11 cellular contexts compared by ENCODE assay signal in the genomic region with DNA sequence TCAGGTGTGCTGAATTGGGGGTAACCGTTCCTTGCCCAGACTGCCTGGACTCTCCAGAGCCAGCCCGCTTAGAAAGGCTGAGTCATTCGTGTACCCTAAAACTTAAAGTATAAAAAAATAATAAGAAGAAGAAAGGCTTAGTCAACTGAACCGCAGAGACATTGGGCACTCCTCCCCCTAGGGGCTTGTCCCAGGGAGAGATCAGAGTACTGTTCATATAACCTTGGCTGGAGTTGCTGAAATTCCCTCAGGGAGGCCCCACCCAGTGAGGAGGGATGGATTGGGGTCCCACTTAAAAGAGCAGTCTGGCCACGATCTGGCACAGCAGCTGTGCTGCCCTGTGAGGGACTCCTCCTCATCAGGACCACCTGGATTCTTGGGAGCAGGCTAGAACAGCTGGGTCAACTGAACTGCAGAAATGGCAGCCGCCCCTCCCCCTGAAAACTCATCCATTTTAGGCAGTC. TPM values are rescaled to one million over a fixed set of nuclear protein-coding genes. Genes with fewer than 3 reads are reported as not detected.
DNase-seq lines count a peak whose midpoint lies in the region; ATAC-seq and TF ChIP-seq lines count a peak whose summit lies in the region.
"Had no signal": no experiment of that assay in that cellular context is flagged by ENCODE, and none has a peak within 500 bp of the region (broad histone marks: within the 10 kb centered on the region; RNA-seq: fewer than 3 reads in every experiment).

No MANE protein-coding gene starts in this region.

- no peaks in the 10 kb centered on the region for H3K36me3 ChIP-seq in neutrophil

- ATAC-seq in activated CD8-positive, alpha-beta memory T cell treated with anti-CD3 and anti-CD28 coated beads, Interleukin-2, amount 10 ng/mL, durations not matched to agents 7 days and 5 days = peak; percentile 64
- ATAC-seq in GM18861 (IDR thresholded peaks at IDR 0.05; ENCODE audit: unreplicated experiment) (peak; percentile 64), GM21737 (IDR thresholded peaks at IDR 0.05; ENCODE audit: unreplicated experiment) (no peak)

- no peaks in the 10 kb centered on the region for H3K27me3 Mint-ChIP-seq in activated CD8-positive, alpha-beta memory T cell treated with anti-CD3 and anti-CD28 coated beads, Interleukin-2, amount 10 ng/mL, durations not matched to agents 7 days and 5 days
- H3K27me3 Mint-ChIP-seq: activated naive CD8-positive, alpha-beta T cell treated with anti-CD3 and anti-CD28 coated beads, Interleukin-2, amount 10 ng/mL, durations not matched to agents 7 days and 5 days had no signal

- H3K36me3 Mint-ChIP-seq in activated CD8-positive, alpha-beta memory T cell treated with anti-CD3 and anti-CD28 coated beads, Interleukin-2, amount 10 ng/mL, durations not matched to agents 7 days and 5 days = peaks cover 52% of the 10 kb centered on the region

- H3K4me1 ChIP-seq in neutrophil (ENCODE audit: control insufficient read depth in 1 of 2, insufficient read depth in 1 of 2, low read depth in 1 of 2, low read length in 1 of 2) = peaks cover 34 to 37% of the 10 kb centered on the region in 2 experiments

- H3K9me3 ChIP-seq in neutrophil = no peaks in the 10 kb centered on the region

- H3K4me1 Mint-ChIP-seq in activated CD8-positive, alpha-beta memory T cell treated with anti-CD3 and anti-CD28 coated beads, Interleukin-2, amount 10 ng/mL, durations not matched to agents 7 days and 5 days = peaks cover 35% of the 10 kb centered on the region

- no peak overlapping the region for H3K27ac Mint-ChIP-seq in activated CD8-positive, alpha-beta memory T cell treated with anti-CD3 and anti-CD28 coated beads, Interleukin-2, amount 10 ng/mL, durations not matched to agents 7 days and 5 days
- H3K27ac Mint-ChIP-seq: activated naive CD8-positive, alpha-beta T cell treated with anti-CD3 and anti-CD28 coated beads, Interleukin-2, amount 10 ng/mL, durations not matched to agents 7 days and 5 days had no signal

- CTCF ChIA-PET in activated CD8-positive, alpha-beta memory T cell treated with anti-CD3 and anti-CD28 coated beads, Interleukin-2, amount 10 ng/mL, durations not matched to agents 7 days and 5 days (lab: Charles Lee) = no interaction called here

- no peaks in the 10 kb centered on the region for H3K27me3 ChIP-seq in neutrophil

- peak; percentile 43 for DNase-seq in activated CD8-positive, alpha-beta memory T cell treated with anti-CD3 and anti-CD28 coated beads, Interleukin-2, amount 10 ng/mL, durations not matched to agents 7 days and 5 days
- no peak for DNase-seq in activated CD8-positive, alpha-beta memory T cell treated with anti-CD3 and anti-CD28 coated beads, Interleukin-2, amount 50 U/mL, for 4 hours
- DNase-seq in M059J (ENCODE audit: low read depth) = peak; percentile 36
- no peak for DNase-seq in NCI-H526 treated with DMSO at 0.1 percent for 48 hours (lab: John Stamatoyannopoulos, UW)
- no peak for DNase-seq in HCEC 1CT
- DNase-seq: ACHN; activated CD4-positive, alpha-beta T cell treated with anti-CD3 and anti-CD28 coated beads for 48 hours; activated naive CD8-positive, alpha-beta T cell treated with anti-CD3 and anti-CD28 coated beads, Interleukin-2, amount 10 ng/mL, durations not matched to agents 7 days and 5 days had no signal

- peaks cover 6% of the 10 kb centered on the region for H3K9me3 Mint-ChIP-seq in activated CD8-positive, alpha-beta memory T cell treated with anti-CD3 and anti-CD28 coated beads, Interleukin-2, amount 10 ng/mL, durations not matched to agents 7 days and 5 days (ENCODE audit: low read depth)

- no peak overlapping the region for H3K4me3 Mint-ChIP-seq in activated CD8-positive, alpha-beta memory T cell treated with anti-CD3 and anti-CD28 coated beads, Interleukin-2, amount 10 ng/mL, durations not matched to agents 7 days and 5 days
- H3K4me3 Mint-ChIP-seq: activated naive CD8-positive, alpha-beta T cell treated with anti-CD3 and anti-CD28 coated beads, Interleukin-2, amount 10 ng/mL, durations not matched to agents 7 days and 5 days had no signal

- TF ChIP-seq CTCF in neutrophil (IDR thresholded peaks at IDR 0.05) = no peak

- H3K27ac ChIP-seq in neutrophil = peak overlapping the region; percentile 77

- peak overlapping the region; percentile 10 to 30 for H3K4me3 ChIP-seq in neutrophil (ENCODE audit: low read depth in 1 of 2, low read length in 1 of 2)

RNA-seq across cellular contexts. Expression of a gene that starts 37.2 kb away (rescaled TPM):
- 10 to 100 TPM; 67.5 to 76.9 TPM for total RNA-seq in activated CD8-positive, alpha-beta memory T cell treated with anti-CD3 and anti-CD28 coated beads, Interleukin-2, amount 10 ng/mL, durations not matched to agents 7 days and 5 days
- 16.0 and 24.5 TPM in 2 replicates for total RNA-seq in M059J (2014; rRNA removed; shearing (Covaris generic))

Comparison
In these comparisons a context has a peak if more than half of its experiments do, and no peak if none do; other contexts are left out.
1. DNase-seq: peak in activated CD8-positive, alpha-beta memory T cell treated with anti-CD3 and anti-CD28 coated beads, Interleukin-2, amount 10 ng/mL, durations not matched to agents 7 days and 5 days (single experiment) and M059J (single experiment); none in activated CD8-positive, alpha-beta memory T cell treated with anti-CD3 and anti-CD28 coated beads, Interleukin-2, amount 50 U/mL, for 4 hours (single experiment), NCI-H526 treated with DMSO at 0.1 percent for 48 hours (single experiment) and HCEC 1CT (single experiment).